8 cellular contexts compared by ENCODE assay signal in the genomic region with DNA sequence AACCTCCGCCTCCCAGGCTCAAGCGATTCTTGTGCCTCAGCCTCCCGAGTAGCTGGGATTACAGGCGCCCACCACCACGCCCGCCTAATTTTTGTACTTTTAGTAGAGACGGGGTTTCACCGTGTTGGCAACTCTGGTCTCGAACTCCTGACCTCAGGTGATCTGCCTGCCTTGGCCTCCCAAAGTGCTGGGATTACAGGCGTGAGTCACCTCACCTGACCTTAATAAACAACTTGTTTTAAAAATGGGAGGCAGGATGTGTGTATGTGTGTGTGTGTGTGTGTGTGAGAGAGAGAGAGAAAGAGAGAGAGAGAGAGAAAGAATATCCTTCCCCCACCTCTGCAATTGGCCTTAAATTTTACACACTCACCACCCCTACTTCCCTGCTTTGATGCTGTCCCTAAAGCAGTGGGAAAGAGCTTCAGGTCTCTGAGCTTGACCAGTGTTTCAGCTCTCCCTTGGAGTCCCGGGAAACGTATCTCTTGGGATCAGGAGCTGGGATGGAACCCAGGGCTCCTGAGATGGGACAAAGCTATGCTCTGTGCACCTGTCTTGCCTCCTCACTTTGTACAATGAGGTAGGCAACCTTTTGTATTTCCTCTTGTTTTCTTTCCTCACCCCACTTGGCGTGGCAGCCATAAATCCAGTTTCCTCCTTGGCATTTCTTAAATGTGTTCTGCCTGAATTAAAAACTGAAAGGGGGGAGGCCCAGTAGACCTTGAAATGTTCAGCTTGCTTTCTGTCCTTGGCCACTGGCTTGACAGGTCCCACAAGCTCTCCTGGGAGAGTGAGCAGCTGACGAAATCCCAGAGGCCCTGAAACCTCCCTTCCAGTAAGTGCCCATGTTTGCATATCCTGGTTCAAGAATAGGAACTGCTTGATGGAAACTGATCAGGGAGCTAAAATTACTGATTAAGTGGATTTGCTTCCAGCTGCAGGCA. TPM values are rescaled to one million over a fixed set of nuclear protein-coding genes. Genes with fewer than 3 reads are reported as not detected.
DNase-seq lines count a peak whose midpoint lies in the region; ATAC-seq, FAIRE-seq and TF ChIP-seq lines count a peak whose summit lies in the region.

No MANE protein-coding gene starts in this region.

- peaks cover 17% of the 10 kb centered on the region for H3K36me3 Mint-ChIP-seq in stimulated activated effector memory CD8-positive, alpha-beta T cell treated with anti-CD3 and anti-CD28 coated beads, Interleukin-12 subunit alpha, Interleukin-12 subunit beta, amount 100 ng/mL, for 72 hours
- H3K36me3 Mint-ChIP-seq in chondrocyte (ENCODE audit: low read depth), result peaks cover 1% of the 10 kb centered on the region

- no peak overlapping the region for H2AFZ ChIP-seq in PC-9

- no peak for FAIRE-seq in RCC 7860 (lab: Jason Lieb, UNC)

- peaks cover 41% of the 10 kb centered on the region for H3F3A ChIP-seq in PC-9 (ENCODE audit: insufficient read depth, low read depth)

- no peaks in the 10 kb centered on the region for H3K9me3 ChIP-seq in PC-9 (ENCODE audit: insufficient read depth, low read depth)
- no peaks in the 10 kb centered on the region for H3K9me3 ChIP-seq in right cardiac atrium (ENCODE audit: control insufficient read depth, low read length)

- peaks cover 65% of the 10 kb centered on the region for H3K4me1 ChIP-seq in PC-9 (replicated peaks; ENCODE audit: insufficient read depth)
- peaks cover 6% of the 10 kb centered on the region for H3K4me1 ChIP-seq in right cardiac atrium (ENCODE audit: control insufficient read depth, insufficient read depth, low read length)

- intact Hi-C loops in PC-9 (cut with micrococcal nuclease; ENCODE audit: unreplicated experiment) (loop anchor here (2.0 kb wide), 1 partner anchor 17 kb away; a partner anchor contains a TSS), right cardiac atrium (cut with DNase I) (no loop called here)

- H3K9me3 Mint-ChIP-seq in stimulated activated effector memory CD8-positive, alpha-beta T cell treated with anti-CD3 and anti-CD28 coated beads, Interleukin-12 subunit alpha, Interleukin-12 subunit beta, amount 100 ng/mL, for 72 hours, result no peaks in the 10 kb centered on the region
- no peaks in the 10 kb centered on the region for H3K9me3 Mint-ChIP-seq in chondrocyte (ENCODE audit: low read depth)

- ATAC-seq in right cardiac atrium, result peak; percentile 44 to 55
- no peak for ATAC-seq in stimulated activated effector memory CD8-positive, alpha-beta T cell treated with anti-CD3 and anti-CD28 coated beads, Interleukin-12 subunit alpha, Interleukin-12 subunit beta, amount 100 ng/mL, for 72 hours

- H3K27me3 ChIP-seq in PC-9 (ENCODE audit: insufficient read depth, low read depth), result no peaks in the 10 kb centered on the region
- H3K27me3 ChIP-seq in right cardiac atrium (ENCODE audit: control insufficient read depth, insufficient read depth), result no peaks in the 10 kb centered on the region

- BruUV-seq in PC-9 (replicated peaks; lab: Mats Ljungman, UMichigan), result no TSS peak

- 89% methylated on average over 14 of the region's 14 CpGs for WGBS in right cardiac atrium

- CTCF ChIA-PET in PC-9 (lab: Charles Lee), result interaction anchor here (0.7 kb wide), 3 partner anchors 46 to 216 kb away, joined by 3 to 11 read pairs (median 4); no protein-coding TSS in a partner anchor

- peak overlapping the region; percentile 93 for H3K27ac ChIP-seq in PC-9
- H3K27ac ChIP-seq in right cardiac atrium (ENCODE audit: low read length), result no peak overlapping the region

- H3K4me1 Mint-ChIP-seq in stimulated activated effector memory CD8-positive, alpha-beta T cell treated with anti-CD3 and anti-CD28 coated beads, Interleukin-12 subunit alpha, Interleukin-12 subunit beta, amount 100 ng/mL, for 72 hours, result peaks cover 50% of the 10 kb centered on the region
- peaks cover 4% of the 10 kb centered on the region for H3K4me1 Mint-ChIP-seq in chondrocyte (ENCODE audit: low read depth)

- no peaks in the 10 kb centered on the region for H4K20me1 ChIP-seq in PC-9 (ENCODE audit: insufficient read depth)

- H3K4me3 ChIP-seq in PC-9, result peak overlapping the region; percentile 15; the same call in 1 of the 2 replicates
- no peak overlapping the region for H3K4me3 ChIP-seq in right cardiac atrium (ENCODE audit: low read length)

- no peak overlapping the region for H3K4me3 Mint-ChIP-seq in stimulated activated effector memory CD8-positive, alpha-beta T cell treated with anti-CD3 and anti-CD28 coated beads, Interleukin-12 subunit alpha, Interleukin-12 subunit beta, amount 100 ng/mL, for 72 hours
- no peak overlapping the region for H3K4me3 Mint-ChIP-seq in chondrocyte (ENCODE audit: unreplicated experiment)

- no peaks in the 10 kb centered on the region for H3K79me2 ChIP-seq in PC-9 (ENCODE audit: low read depth)

- no peaks in the 10 kb centered on the region for H3K36me3 ChIP-seq in PC-9 (ENCODE audit: low read depth)

- H3K27ac Mint-ChIP-seq in stimulated activated effector memory CD8-positive, alpha-beta T cell treated with anti-CD3 and anti-CD28 coated beads, Interleukin-12 subunit alpha, Interleukin-12 subunit beta, amount 100 ng/mL, for 72 hours, result peak overlapping the region; percentile 26
- H3K27ac Mint-ChIP-seq in chondrocyte (ENCODE audit: unreplicated experiment), result no peak overlapping the region

- POLR2A ChIA-PET in PC-9 (lab: Charles Lee; ENCODE audit: unreplicated experiment), result interaction anchor here (0.6 to 1.8 kb wide), 3 partner anchors 11 to 26 kb away, joined by 4 to 20 read pairs (median 8); a partner anchor contains a TSS

- DNase-seq in NCI-H345 (lab: John Stamatoyannopoulos, UW) (peak; percentile 4), NCI-H345 treated with DMSO at 0.1 percent for 48 hours (lab: John Stamatoyannopoulos, UW; ENCODE audit: unreplicated experiment) (no peak), PC-9 (peak; percentile 63 to 94), right cardiac atrium (no peak), chondrocyte (ENCODE audit: low spot score) (no peak), RCC 7860 (ENCODE audit: low spot score) (no peak)
- DNase-seq in stimulated activated effector memory CD8-positive, alpha-beta T cell treated with anti-CD3 and anti-CD28 coated beads, Interleukin-12 subunit alpha, Interleukin-12 subunit beta, amount 100 ng/mL, for 72 hours (ENCODE audit: low spot score in 2 of 2), result no peak
- DNase-seq in stimulated activated CD4-positive, alpha-beta T cell treated with anti-CD3 and anti-CD28 coated beads, Interleukin-4, amount 100 ng/mL, for 1 hour, result no peak

- H3K27me3 Mint-ChIP-seq in chondrocyte (ENCODE audit: low read depth), result no peaks in the 10 kb centered on the region

- TF ChIP-seq CTCF in PC-9 (conservative IDR thresholded peaks at IDR 0.05), result no peak
- no peak for TF ChIP-seq CTCF in chondrocyte (IDR thresholded peaks at IDR 0.05)

- H3K4me2 ChIP-seq in PC-9, result peak overlapping the region; percentile 72

- H3K9me2 ChIP-seq in PC-9 (ENCODE audit: insufficient read depth), result no peaks in the 10 kb centered on the region

RNA-seq across cellular contexts. Expression of a gene that starts 17.8 kb away (rescaled TPM):
- total RNA-seq in PC-9 (2021), result 35.2 and 47.7 TPM in 2 replicates
- total RNA-seq in right cardiac atrium, result 100 to 1,000 TPM in 1 of 4 donors, 10 to 100 TPM in 3; 53.0 to 140 (median 84.0) TPM
- polyA plus RNA-seq in right cardiac atrium, result 53.1 TPM
- 107 to 199 TPM (median 189 TPM) in 3 replicates for total RNA-seq in chondrocyte

RNA-seq across cellular contexts. Expression of a gene that starts 45.7 kb away (rescaled TPM):
- 11.4 and 12.3 TPM in 2 replicates for total RNA-seq in PC-9 (2021)
- 10 to 100 TPM; 13.1 to 14.0 (median 13.4) TPM for total RNA-seq in right cardiac atrium
- 6.6 TPM for polyA plus RNA-seq in right cardiac atrium
- total RNA-seq in chondrocyte, result 19.5 to 23.4 TPM (median 21.0 TPM) in 3 replicates

Comparison
In these comparisons a context has a peak if more than half of its experiments do, and no peak if none do; other contexts are left out.
1. DNase-seq: peak in NCI-H345 (single experiment) and PC-9 (2 of 2); none in NCI-H345 treated with DMSO at 0.1 percent for 48 hours (single experiment), right cardiac atrium (0 of 3), stimulated activated effector memory CD8-positive, alpha-beta T cell treated with anti-CD3 and anti-CD28 coated beads, Interleukin-12 subunit alpha, Interleukin-12 subunit beta, amount 100 ng/mL, for 72 hours (0 of 2), chondrocyte (single experiment), RCC 7860 (single experiment) and stimulated activated CD4-positive, alpha-beta T cell treated with anti-CD3 and anti-CD28 coated beads, Interleukin-4, amount 100 ng/mL, for 1 hour (single experiment).